In the genomic region with DNA sequence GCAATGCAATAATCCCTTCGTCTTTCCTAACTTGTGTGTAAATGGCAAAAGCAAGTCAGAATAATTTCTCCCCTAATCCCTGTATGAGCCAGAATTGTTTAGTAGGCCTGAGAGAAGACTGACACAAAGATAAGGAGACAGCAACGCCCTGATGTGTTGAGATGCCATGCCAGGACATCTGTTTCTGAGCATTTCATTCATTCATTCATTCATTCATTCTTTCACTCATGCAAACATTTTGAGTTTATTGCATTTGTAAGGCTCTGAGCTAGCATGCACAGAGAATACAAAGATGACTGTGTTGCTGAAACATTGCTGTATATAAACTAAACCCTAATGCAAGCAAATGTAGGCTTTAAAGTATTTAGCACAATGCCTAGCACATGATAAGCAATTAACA, we compare ENCODE assay signal across 20 cellular contexts.
DNase-seq lines count a peak whose midpoint lies in the region; ATAC-seq, FAIRE-seq and TF ChIP-seq lines count a peak whose summit lies in the region.
"Had no signal": no experiment of that assay in that cellular context is flagged by ENCODE, and none has a peak within 500 bp of the region (broad histone marks: within the 10 kb centered on the region; RNA-seq: fewer than 3 reads in every experiment).

No MANE protein-coding gene starts in this region.

- H3K9me1 ChIP-seq in K562 (ENCODE audit: control insufficient read depth, insufficient read depth, low read length) (no peaks in the 10 kb centered on the region), keratinocyte (ENCODE audit: control insufficient read depth, extremely low read depth, insufficient read depth, low read length) (no peaks in the 10 kb centered on the region)

- POLR2A ChIA-PET in K562 (lab: Yijun Ruan, JAX) = no interaction called here

- intact Hi-C loops in K562 (cut with micrococcal nuclease) = no loop called here

- no peak for ATAC-seq in K562
- ATAC-seq in activated T-cell treated with anti-CD3 and anti-CD28 coated beads, Interleukin-2, amount 50 U/mL, for 4 hours = no peak
- no peak for ATAC-seq in GM18873 (IDR thresholded peaks at IDR 0.05; ENCODE audit: low FRiP score, unreplicated experiment)
- ATAC-seq: HCT116 had no signal

- TF ChIP-seq RAD21 in K562 (CRISPR knock-in tag; conservative IDR thresholded peaks at IDR 0.05 in 1 of 2, IDR thresholded peaks at IDR 0.05 in 1 of 2) = no peak

- no peaks in the 10 kb centered on the region for H3K9me3 Mint-ChIP-seq in activated T-cell treated with anti-CD3 and anti-CD28 coated beads, Interleukin-2, amount 50 U/mL, for 4 hours
- H3K9me3 Mint-ChIP-seq: HFFc6 had no signal

- H3K27me3 Mint-ChIP-seq in activated T-cell treated with anti-CD3 and anti-CD28 coated beads, Interleukin-2, amount 50 U/mL, for 4 hours (ENCODE audit: low read depth) = no peaks in the 10 kb centered on the region
- H3K27me3 Mint-ChIP-seq: CD4-positive, alpha-beta memory T cell had no signal

- no peak for TF ChIP-seq EP300 in K562 (IDR thresholded peaks at IDR 0.05; ENCODE audit: low read length)

- no peaks in the 10 kb centered on the region for H3K27me3 ChIP-seq in Karpas-422 (ENCODE audit: low read length)
- H3K27me3 ChIP-seq in K562 (ENCODE audit: control insufficient read depth in 2 of 2, insufficient read depth in 2 of 2, low read length in 2 of 2) = no peaks in the 10 kb centered on the region
- no peaks in the 10 kb centered on the region for H3K27me3 ChIP-seq in keratinocyte (ENCODE audit: control insufficient read depth, extremely low read depth, insufficient read depth, low read length)

- peak overlapping the region; percentile 97 for H3K27ac ChIP-seq in Karpas-422 (ENCODE audit: low read length)
- H3K27ac ChIP-seq in K562 (ENCODE audit: extremely low read depth, low read depth, low read length) = no peak overlapping the region
- no peak overlapping the region for H3K27ac ChIP-seq in keratinocyte (ENCODE audit: control insufficient read depth, insufficient read depth, low read length)

- H3K4me1 ChIP-seq in Karpas-422 (ENCODE audit: low read length) (peaks cover 64% of the 10 kb centered on the region), K562 (replicated peaks in 1 of 2; ENCODE audit: control insufficient read depth in 2 of 2, insufficient read depth in 2 of 2, low read length in 2 of 2) (no peaks in the 10 kb centered on the region; a peak in 1 of 5 replicates), keratinocyte (ENCODE audit: control insufficient read depth, extremely low read depth, insufficient read depth, low read length) (no peaks in the 10 kb centered on the region)

- H3K4me1 Mint-ChIP-seq in activated T-cell treated with anti-CD3 and anti-CD28 coated beads, Interleukin-2, amount 50 U/mL, for 4 hours (ENCODE audit: low read depth) = no peaks in the 10 kb centered on the region

- no TSS peak for BruUV-seq in K562 (replicated peaks; lab: Mats Ljungman, UMichigan)

- H3K9me3 ChIP-seq in Karpas-422 (ENCODE audit: low read length) = no peaks in the 10 kb centered on the region
- no peaks in the 10 kb centered on the region for H3K9me3 ChIP-seq in K562 (replicated peaks; ENCODE audit: control insufficient read depth, insufficient read depth, low read depth, low read length)
- H3K9me3 ChIP-seq in keratinocyte (ENCODE audit: control insufficient read depth, low read depth, low read length) = no peaks in the 10 kb centered on the region

- DNase-seq in H54 (ENCODE audit: insufficient read length, low spot score) (no peak), Karpas-422 (no peak), K562 (ENCODE audit: extremely low read depth in 1 of 4, low spot score in 3 of 4) (no peak), keratinocyte (ENCODE audit: low read depth, low spot score) (no peak), NCI-H1092 (lab: John Stamatoyannopoulos, UW) (no peak)
- DNase-seq in activated T-cell treated with anti-CD3 and anti-CD28 coated beads, Interleukin-2, amount 50 U/mL, for 4 hours = no peak
- DNase-seq: C1 segment of cervical spinal cord; CD4-positive, alpha-beta memory T cell; COR-L47; DMS 273 treated with DMSO at 0.1 percent for 48 hours; DMS79; EL; GDM1; GOT3; H9; HFFc6 had no signal

- no peak overlapping the region for H3K9ac ChIP-seq in Karpas-422 (ENCODE audit: low read length)
- no peak overlapping the region for H3K9ac ChIP-seq in K562 (ENCODE audit: insufficient read depth in 1 of 2, low read depth in 2 of 2, low read length in 2 of 2)
- no peak overlapping the region for H3K9ac ChIP-seq in keratinocyte (ENCODE audit: control insufficient read depth, extremely low read depth, insufficient read depth, low read length)

- no peak overlapping the region for H3K4me3 Mint-ChIP-seq in activated T-cell treated with anti-CD3 and anti-CD28 coated beads, Interleukin-2, amount 50 U/mL, for 4 hours
- H3K4me3 Mint-ChIP-seq: CD4-positive, alpha-beta memory T cell; H9; HFFc6 had no signal

- H3K9me2 ChIP-seq in Karpas-422 (replicated peaks; ENCODE audit: insufficient read depth, low read length) = no peaks in the 10 kb centered on the region

- H3K4me3 ChIP-seq in Karpas-422 (ENCODE audit: low read length) (no peak overlapping the region), K562 (no peak overlapping the region), keratinocyte (ENCODE audit: control insufficient read depth in 2 of 3, extremely low read depth in 1 of 3, insufficient read depth in 2 of 3, low read depth in 1 of 3, low read length in 3 of 3) (no peak overlapping the region)

- WGBS in K562 (ENCODE audit: insufficient coverage, low coverage, missing lambda C conversion rate) = 38% methylated on average over 2 of the region's 2 CpGs

- TF ChIP-seq POLR2A in H54 (IDR thresholded peaks at IDR 0.05; ENCODE audit: low read depth, low read length) (no peak), K562 (conservative IDR thresholded peaks at IDR 0.05) (no peak)

- peaks cover 6% of the 10 kb centered on the region for H3K36me3 Mint-ChIP-seq in activated T-cell treated with anti-CD3 and anti-CD28 coated beads, Interleukin-2, amount 50 U/mL, for 4 hours (ENCODE audit: insufficient read depth)

- CTCF ChIA-PET in K562 (lab: Yijun Ruan, JAX; ENCODE audit: low intra/inter-chr PET ratio) = no interaction called here

- in situ Hi-C loops in K562 (cut with MboI) = no loop called here

- no peak overlapping the region for H2AFZ ChIP-seq in Karpas-422 (ENCODE audit: low read length)
- no peak overlapping the region for H2AFZ ChIP-seq in K562 (ENCODE audit: low read depth, low read length)
- no peak overlapping the region for H2AFZ ChIP-seq in keratinocyte (ENCODE audit: control insufficient read depth, low read length)

- FAIRE-seq in H54 (lab: Jason Lieb, UNC) (peak; percentile 57), K562 (lab: Jason Lieb, UNC) (no peak), keratinocyte (lab: Jason Lieb, UNC) (peak; percentile 9)
- FAIRE-seq: GM12891, GM18507 had no signal

- no peak overlapping the region for H3K4me2 ChIP-seq in Karpas-422 (ENCODE audit: low read depth, low read length, poor library complexity, severe bottlenecking)
- H3K4me2 ChIP-seq in K562 (ENCODE audit: insufficient read depth, low read length) = no peak overlapping the region
- no peak overlapping the region for H3K4me2 ChIP-seq in keratinocyte (ENCODE audit: control insufficient read depth, extremely low read depth, insufficient read depth, low read depth, low read length)

- H3K36me3 ChIP-seq in Karpas-422 (ENCODE audit: insufficient read depth, low read length) (no peaks in the 10 kb centered on the region), K562 (ENCODE audit: control insufficient read depth, insufficient read depth, low read length) (no peaks in the 10 kb centered on the region), keratinocyte (ENCODE audit: control insufficient read depth in 2 of 2, extremely low read depth in 1 of 2, insufficient read depth in 2 of 2, low read length in 2 of 2) (peaks cover 0 to 2% of the 10 kb centered on the region in 2 experiments)

- dilution Hi-C loops in keratinocyte (cut with MboI; ENCODE audit: extremely low pct_ligation_motif_present, low sequenced_read_pairs) = no loop called here

- no peaks in the 10 kb centered on the region for H4K20me1 ChIP-seq in Karpas-422 (ENCODE audit: insufficient read depth, low read depth, low read length)
- H4K20me1 ChIP-seq in K562 (replicated peaks; ENCODE audit: control insufficient read depth, insufficient read depth, low read length) = no peaks in the 10 kb centered on the region
- peaks cover 4% of the 10 kb centered on the region for H4K20me1 ChIP-seq in keratinocyte (ENCODE audit: control insufficient read depth, extremely low read depth, insufficient read depth, low read length)

- no peak for TF ChIP-seq CTCF in K562 (IDR thresholded peaks at IDR 0.05 in 2 of 3, conservative IDR thresholded peaks at IDR 0.05 in 1 of 3; ENCODE audit: insufficient read depth in 2 of 3, low read depth in 1 of 3, low read length in 3 of 3)
- no peak for TF ChIP-seq CTCF in keratinocyte (optimal IDR thresholded peaks at IDR 0.05 in 1 of 3, IDR thresholded peaks at IDR 0.05 in 1 of 3, conservative IDR thresholded peaks at IDR 0.05 in 1 of 3; ENCODE audit: extremely low read depth in 1 of 3, insufficient read depth in 2 of 3, low read length in 3 of 3)

- H3K79me2 ChIP-seq in Karpas-422 (ENCODE audit: low read length) (peaks cover 70% of the 10 kb centered on the region), K562 (ENCODE audit: control insufficient read depth, insufficient read depth, low read length) (no peaks in the 10 kb centered on the region), keratinocyte (ENCODE audit: control insufficient read depth, insufficient read depth, low read length) (peaks cover 85% of the 10 kb centered on the region)

TF ChIP-seq in K562, 482 proteins besides CTCF, POLR2A, EP300 and RAD21 (continues in another document):
- TF ChIP-seq ARNT (IDR thresholded peaks at IDR 0.05) = no peak
- TF ChIP-seq ZBTB26 (CRISPR knock-in tag; IDR thresholded peaks at IDR 0.05) = no peak
